16 cellular contexts compared by ENCODE assay signal in genomic region chr10:24277277-24277676, GRCh38.
"Had no signal": no experiment of that assay in that cellular context is flagged by ENCODE, and none has a peak within 500 bp of the region (broad histone marks: within the 10 kb centered on the region; RNA-seq: fewer than 3 reads in every experiment).

No MANE protein-coding gene starts in this region.

- ATAC-seq: naive thymus-derived CD8-positive, alpha-beta T cell; stimulated activated naive CD8-positive, alpha-beta T cell treated with anti-CD3 and anti-CD28 coated beads, Interleukin-15, amount 100 ng/mL, for 72 hours had no signal

- H3K27ac ChIP-seq: breast epithelium, epithelial cell of prostate, neutrophil, testis, vagina had no signal

- H2AFZ ChIP-seq: parathyroid adenoma had no signal

- H3K4me3 ChIP-seq: breast epithelium, testis, vagina had no signal

- H3K9ac ChIP-seq: parathyroid adenoma had no signal

- H3K9me3 ChIP-seq: neutrophil, testis, vagina had no signal

- FAIRE-seq: frontal cortex, islet of Langerhans, small intestine had no signal

- DNase-seq: activated CD4-positive, alpha-beta T cell treated with anti-CD3 and anti-CD28 coated beads, Interleukin-2, amount 10 ng/mL, durations not matched to agents 7 days and 5 days; activated naive CD8-positive, alpha-beta T cell treated with anti-CD3 and anti-CD28 coated beads for 36 hours; effector memory CD4-positive, alpha-beta T cell; naive thymus-derived CD8-positive, alpha-beta T cell; retina; small intestine; stimulated activated naive CD8-positive, alpha-beta T cell treated with anti-CD3 and anti-CD28 coated beads, Interleukin-15, amount 100 ng/mL, for 72 hours; SW 1271; testis had no signal

- H3K27me3 ChIP-seq: breast epithelium, neutrophil, testis, vagina had no signal

- H3K36me3 ChIP-seq: breast epithelium, neutrophil, vagina had no signal

- H3K4me1 ChIP-seq: breast epithelium, testis, vagina had no signal
